ENCODE assay signal across 1 cellular context in genomic region chr22:31001124-31001770, GRCh38.
TF ChIP-seq lines count a peak whose summit lies in the region.

No MANE protein-coding gene starts in this region.

TF ChIP-seq in liver, 16 proteins besides CTCF, POLR2A, EP300 and RAD21 (continued from another document):
- TF ChIP-seq REST (IDR thresholded peaks at IDR 0.05), result peak; percentile 63
- TF ChIP-seq GABPA (IDR thresholded peaks at IDR 0.05 in 1 of 2, conservative IDR thresholded peaks at IDR 0.05 in 1 of 2), result peak in 1 of 2 donors; percentile 14
